14 cellular contexts compared by ENCODE assay signal in genomic region chr6:118467181-118467580, GRCh38.
A peak's percentile ranks its signal among the peaks of the same experiment; 100 is the strongest.
DNase-seq lines count a peak whose midpoint lies in the region; ATAC-seq and TF ChIP-seq lines count a peak whose summit lies in the region.
"Had no signal": no experiment of that assay in that cellular context is flagged by ENCODE, and none has a peak within 500 bp of the region (broad histone marks: within the 10 kb centered on the region; RNA-seq: fewer than 3 reads in every experiment).

No MANE protein-coding gene starts in this region.

- H3K4me1 ChIP-seq in upper lobe of right lung: no peaks in the 10 kb centered on the region
- peaks cover 0 to 1% (median 0%) of the 10 kb centered on the region in 4 donors for H3K4me1 ChIP-seq in tibial artery
- H3K4me1 ChIP-seq: gastroesophageal sphincter had no signal

- H3K4me1 Mint-ChIP-seq in T-helper 2 cell treated with Interferon-gamma antibody and Interleukin-4, amounts not matched to agents 5 μg/mL and 100 μg/mL, for 36 hours (ENCODE audit: low read depth): no peaks in the 10 kb centered on the region

- no peak overlapping the region for H3K4me3 Mint-ChIP-seq in T-helper 2 cell treated with Interferon-gamma antibody and Interleukin-4, amounts not matched to agents 5 μg/mL and 100 μg/mL, for 36 hours
- H3K4me3 Mint-ChIP-seq: endodermal cell had no signal

- TF ChIP-seq CTCF in GM10266 (IDR thresholded peaks at IDR 0.05; ENCODE audit: control insufficient read depth, insufficient read depth, low read depth, missing control alignments): no peak
- TF ChIP-seq CTCF in upper lobe of right lung (IDR thresholded peaks at IDR 0.05): no peak
- no peak for TF ChIP-seq CTCF in tibial artery (IDR thresholded peaks at IDR 0.05)

- H3K9me3 Mint-ChIP-seq in T-helper 2 cell treated with Interferon-gamma antibody and Interleukin-4, amounts not matched to agents 5 μg/mL and 100 μg/mL, for 36 hours: no peaks in the 10 kb centered on the region
- H3K9me3 Mint-ChIP-seq: endodermal cell had no signal

- peaks cover 32% of the 10 kb centered on the region for H3K36me3 ChIP-seq in upper lobe of right lung
- H3K36me3 ChIP-seq in tibial artery: peaks cover 9 to 23% (median 12%) of the 10 kb centered on the region in 3 donors

- H3K9me3 ChIP-seq in upper lobe of right lung: no peaks in the 10 kb centered on the region
- no peaks in the 10 kb centered on the region for H3K9me3 ChIP-seq in tibial artery
- H3K9me3 ChIP-seq: gastroesophageal sphincter had no signal

- DNase-seq in GM10266 (ENCODE audit: extremely low spot score): peak; percentile 9
- DNase-seq in T-helper 2 cell treated with Interferon-gamma antibody and Interleukin-4, amounts not matched to agents 5 μg/mL and 100 μg/mL, for 36 hours (ENCODE audit: low spot score): no peak
- no peak for DNase-seq in upper lobe of right lung
- DNase-seq in effector CD8-positive, alpha-beta T cell (lab: John Stamatoyannopoulos, UW): no peak
- no peak for DNase-seq in tibial artery
- DNase-seq: activated T-cell treated with anti-CD3 and anti-CD28 coated beads, Interleukin-2, amount 50 U/mL, for 48 hours; DMS153; endodermal cell; islet precursor cell had no signal

- no peaks in the 10 kb centered on the region for H3K27me3 Mint-ChIP-seq in T-helper 2 cell treated with Interferon-gamma antibody and Interleukin-4, amounts not matched to agents 5 μg/mL and 100 μg/mL, for 36 hours (ENCODE audit: low read depth)
- H3K27me3 Mint-ChIP-seq: progenitor cell of endocrine pancreas had no signal

- no peak overlapping the region for H3K27ac Mint-ChIP-seq in T-helper 2 cell treated with Interferon-gamma antibody and Interleukin-4, amounts not matched to agents 5 μg/mL and 100 μg/mL, for 36 hours
- H3K27ac Mint-ChIP-seq: endodermal cell had no signal

- intact Hi-C loops in upper lobe of right lung (cut with DNase I) (no loop called here), tibial artery (cut with DNase I; ENCODE audit: low total_unique reads) (no loop called here)

- H3K36me3 Mint-ChIP-seq in T-helper 2 cell treated with Interferon-gamma antibody and Interleukin-4, amounts not matched to agents 5 μg/mL and 100 μg/mL, for 36 hours (ENCODE audit: low read depth): peaks cover 42% of the 10 kb centered on the region

- no peak overlapping the region for H3K27ac ChIP-seq in upper lobe of right lung
- no peak overlapping the region for H3K27ac ChIP-seq in tibial artery
- H3K27ac ChIP-seq: gastroesophageal sphincter had no signal

- ATAC-seq in GM18861 (IDR thresholded peaks at IDR 0.05; ENCODE audit: unreplicated experiment): peak; percentile 55
- peak; percentile 73 for ATAC-seq in GM21825 (IDR thresholded peaks at IDR 0.05; ENCODE audit: unreplicated experiment)
- peak; percentile 75 for ATAC-seq in HG03354 (IDR thresholded peaks at IDR 0.05; ENCODE audit: poor library complexity, severe bottlenecking, unreplicated experiment)
- ATAC-seq in upper lobe of right lung: no peak
- ATAC-seq: gastroesophageal sphincter had no signal

- H3K27me3 ChIP-seq in upper lobe of right lung: no peaks in the 10 kb centered on the region
- H3K27me3 ChIP-seq in tibial artery: no peaks in the 10 kb centered on the region
- H3K27me3 ChIP-seq: gastroesophageal sphincter had no signal

- H3K4me3 ChIP-seq in upper lobe of right lung (no peak overlapping the region), tibial artery (no peak overlapping the region)
- H3K4me3 ChIP-seq: gastroesophageal sphincter had no signal
